In genomic region chr10:119254355-119254754, GRCh38 we compare ENCODE assay signal across 10 cellular contexts. TPM values are rescaled to one million over a fixed set of nuclear protein-coding genes. Genes with fewer than 3 reads are reported as not detected.
A peak's percentile ranks its signal among the peaks of the same experiment; 100 is the strongest.
DNase-seq lines count a peak whose midpoint lies in the region; ATAC-seq and TF ChIP-seq lines count a peak whose summit lies in the region.
"Had no signal": no experiment of that assay in that cellular context is flagged by ENCODE, and none has a peak within 500 bp of the region (broad histone marks: within the 10 kb centered on the region; RNA-seq: fewer than 3 reads in every experiment).

No MANE protein-coding gene starts in this region.

- no peak for DNase-seq in Right ventricle myocardium inferior (ENCODE audit: missing footprints)
- DNase-seq in left cardiac atrium = no peak
- DNase-seq in fibroblast of lung (ENCODE audit: low read depth in 2 of 2) = peak in 1 of 2 donors; percentile 45
- DNase-seq in neural crest cell (ENCODE audit: low read depth, low spot score) = no peak
- no peak for DNase-seq in uterus
- DNase-seq in ecto neural progenitor cell (ENCODE audit: low spot score) = no peak
- DNase-seq in NCI-H2171 (lab: John Stamatoyannopoulos, UW) = no peak
- DNase-seq: H9, NCI-H748 treated with DMSO at 0.1 percent for 48 hours had no signal

- H3K9me3 Mint-ChIP-seq in neural crest cell = peaks cover 3% of the 10 kb centered on the region

- peak overlapping the region; percentile 92 for H3K27ac Mint-ChIP-seq in neural crest cell (ENCODE audit: unreplicated experiment)
- H3K27ac Mint-ChIP-seq: H9 had no signal

- intact Hi-C loops in Right ventricle myocardium inferior (cut with DNase I) = no loop called here
- intact Hi-C loops in left cardiac atrium (cut with DNase I) = loop anchor here in 1 of 2 donors (5.0 kb wide), 1 partner anchor 42 kb away; no protein-coding TSS in a partner anchor
- intact Hi-C loops in uterus (cut with DNase I; ENCODE audit: low total_unique reads) = loop anchor here (5.0 kb wide), 1 partner anchor 47 kb away; the partner anchor contains the start of gene GRK5

- H3K27me3 Mint-ChIP-seq in neural crest cell (ENCODE audit: low read depth) = no peaks in the 10 kb centered on the region

- H3K9ac ChIP-seq in fibroblast of lung (ENCODE audit: insufficient read depth, low read length) = peak overlapping the region; percentile 52

- no peaks in the 10 kb centered on the region for H3K27me3 ChIP-seq in fibroblast of lung (ENCODE audit: control insufficient read depth, insufficient read depth, low read length)
- H3K27me3 ChIP-seq in uterus = no peaks in the 10 kb centered on the region

- H3K9me3 ChIP-seq in fibroblast of lung (ENCODE audit: control insufficient read depth, insufficient read depth, low read depth, low read length) = no peaks in the 10 kb centered on the region
- no peaks in the 10 kb centered on the region for H3K9me3 ChIP-seq in uterus

- TF ChIP-seq CTCF in fibroblast of lung (conservative IDR thresholded peaks at IDR 0.05 in 1 of 2, IDR thresholded peaks at IDR 0.05 in 1 of 2; ENCODE audit: low read depth in 1 of 2, low read length in 2 of 2) (no peak), neural crest cell (conservative IDR thresholded peaks at IDR 0.05) (no peak), uterus (IDR thresholded peaks at IDR 0.05) (no peak)

- H3K4me1 Mint-ChIP-seq in neural crest cell = peaks cover 55% of the 10 kb centered on the region

- H4K20me1 ChIP-seq in fibroblast of lung (ENCODE audit: control insufficient read depth, extremely low read depth, insufficient read depth, low read length) = no peaks in the 10 kb centered on the region

- no peaks in the 10 kb centered on the region for H3K36me3 ChIP-seq in fibroblast of lung (ENCODE audit: control insufficient read depth, insufficient read depth, low read length)
- H3K36me3 ChIP-seq in uterus = no peaks in the 10 kb centered on the region

- TF ChIP-seq POLR2A in uterus (IDR thresholded peaks at IDR 0.05) = no peak

- peaks cover 63% of the 10 kb centered on the region for H3K4me1 ChIP-seq in fibroblast of lung (ENCODE audit: control insufficient read depth, extremely low read depth, insufficient read depth, low read length)
- peaks cover 31 to 34% of the 10 kb centered on the region in 2 donors for H3K4me1 ChIP-seq in uterus

- peaks cover 3% of the 10 kb centered on the region for H3K36me3 Mint-ChIP-seq in neural crest cell (ENCODE audit: low read depth)

- H3K4me3 ChIP-seq in fibroblast of lung (replicated peaks in 1 of 4; ENCODE audit: control extremely low read depth in 1 of 4, insufficient read depth in 1 of 4, low read depth in 3 of 4, low read length in 4 of 4) = no peak overlapping the region
- no peak overlapping the region for H3K4me3 ChIP-seq in uterus

- peak overlapping the region; percentile 92 for H3K27ac ChIP-seq in fibroblast of lung (ENCODE audit: insufficient read depth, low read length)
- peak overlapping the region; percentile 92 to 96 for H3K27ac ChIP-seq in uterus

- H3K79me2 ChIP-seq in fibroblast of lung (ENCODE audit: control insufficient read depth, insufficient read depth, low read length) = peaks cover 75% of the 10 kb centered on the region

- no peak overlapping the region for H2AFZ ChIP-seq in fibroblast of lung (ENCODE audit: low read length)

- ATAC-seq in Right ventricle myocardium inferior (peak; percentile 36), left cardiac atrium (no peak), HG02973 (IDR thresholded peaks at IDR 0.05; ENCODE audit: unreplicated experiment) (no peak)

- peak overlapping the region; percentile 76 for H3K4me2 ChIP-seq in fibroblast of lung (ENCODE audit: extremely low read depth, insufficient read depth, low read length)

- no peak overlapping the region for H3K4me3 Mint-ChIP-seq in neural crest cell

RNA-seq across cellular contexts. Expression of gene GRK5, which starts 47.0 kb away (rescaled TPM):
- total RNA-seq in Right ventricle myocardium inferior = 48.6 TPM
- total RNA-seq in left cardiac atrium = 10 to 100 TPM; 36.4 to 60.1 TPM
- total RNA-seq in fibroblast of lung = 19.0 and 24.1 TPM in 2 replicates
- polyA plus RNA-seq in fibroblast of lung = 26.9 and 90.3 TPM in 2 replicates
- polyA plus RNA-seq in fibroblast of lung (2012) = 30.0 and 94.7 TPM in 2 replicates
- polyA minus RNA-seq in fibroblast of lung (ENCODE audit: low replicate concordance) = 28.8 and 64.8 TPM in 2 replicates
- 13.5 and 13.9 TPM in 2 replicates for total RNA-seq in neural crest cell
- total RNA-seq in uterus = 10 to 100 TPM; 11.6 to 34.6 (median 14.1) TPM
